27 cellular contexts compared by ENCODE assay signal in genomic region chr12:128459067-128459466, GRCh38.
"Had no signal": no experiment of that assay in that cellular context is flagged by ENCODE, and none has a peak within 500 bp of the region (broad histone marks: within the 10 kb centered on the region; RNA-seq: fewer than 3 reads in every experiment).

No MANE protein-coding gene starts in this region.

- H3K4me3 ChIP-seq: Peyer's patch, SJCRH30 had no signal

- H3K36me3 ChIP-seq: Peyer's patch, SJCRH30 had no signal

- DNase-seq: activated CD4-positive, alpha-beta memory T cell treated with anti-CD3 and anti-CD28 coated beads for 36 hours; activated CD4-positive, alpha-beta T cell treated with anti-CD3 and anti-CD28 coated beads, Interleukin-2, amount 10 ng/mL, durations not matched to agents 7 days and 5 days; activated CD4-positive, CD25-positive, alpha-beta regulatory T cell; activated gamma-delta T cell treated with Interleukin-2 at 50 U/mL for 16 hours; activated naive CD4-positive, alpha-beta T cell treated with anti-CD3 and anti-CD28 coated beads, Interleukin-2, amount 10 ng/mL, durations not matched to agents 7 days and 5 days; activated naive CD8-positive, alpha-beta T cell treated with anti-CD3 and anti-CD28 coated beads for 36 hours; activated T-cell treated with anti-CD3 and anti-CD28 coated beads for 4 hours; activated T-cell treated with anti-CD3 and anti-CD28 coated beads, Interleukin-2, amount 50 U/mL, for 48 hours; anterior cingulate cortex; KG1; NCI-H1048; NCI-H146; NCI-H1930; NCI-H2107; NCI-H2171 treated with DMSO at 0.1 percent for 48 hours; NCI-H345; NCI-H510A; NCI-H526 treated with DMSO at 0.1 percent for 48 hours; NK-92 treated with Interleukin-12 subunit alpha and Interleukin-12 subunit beta, amount 100 ng/mL, for 24 hours; Peyer's patch; Right ventricle myocardium superior; SJCRH30; SK-N-SH; T-helper 1 cell had no signal

- H3K27ac Mint-ChIP-seq: activated CD4-positive, alpha-beta memory T cell treated with anti-CD3 and anti-CD28 coated beads for 36 hours; activated CD4-positive, alpha-beta T cell treated with anti-CD3 and anti-CD28 coated beads, Interleukin-2, amount 10 ng/mL, durations not matched to agents 7 days and 5 days; activated naive CD4-positive, alpha-beta T cell treated with anti-CD3 and anti-CD28 coated beads, Interleukin-2, amount 10 ng/mL, durations not matched to agents 7 days and 5 days; activated naive CD8-positive, alpha-beta T cell treated with anti-CD3 and anti-CD28 coated beads for 36 hours; activated T-helper 2 cell treated with anti-CD3 and anti-CD28 coated beads, Interferon-gamma antibody, Interleukin-2, Interleukin-4, amounts not matched to agents 10 μg/mL and 5 μg/mL and 100 μg/mL, durations not matched to agents 14 hours and 24 hours and 36 hours had no signal

- H3K9me3 Mint-ChIP-seq: activated CD4-positive, alpha-beta T cell treated with anti-CD3 and anti-CD28 coated beads, Interleukin-2, amount 10 ng/mL, durations not matched to agents 7 days and 5 days had no signal

- H3K27me3 ChIP-seq: Peyer's patch, SJCRH30 had no signal

- H3K4me3 Mint-ChIP-seq: activated CD4-positive, alpha-beta memory T cell treated with anti-CD3 and anti-CD28 coated beads for 36 hours; activated CD4-positive, alpha-beta T cell treated with anti-CD3 and anti-CD28 coated beads, Interleukin-2, amount 10 ng/mL, durations not matched to agents 7 days and 5 days; activated naive CD4-positive, alpha-beta T cell treated with anti-CD3 and anti-CD28 coated beads, Interleukin-2, amount 10 ng/mL, durations not matched to agents 7 days and 5 days; activated naive CD8-positive, alpha-beta T cell treated with anti-CD3 and anti-CD28 coated beads for 36 hours had no signal

- H3K27me3 Mint-ChIP-seq: activated CD4-positive, alpha-beta memory T cell treated with anti-CD3 and anti-CD28 coated beads for 36 hours; activated CD4-positive, alpha-beta T cell treated with anti-CD3 and anti-CD28 coated beads, Interleukin-2, amount 10 ng/mL, durations not matched to agents 7 days and 5 days; activated naive CD4-positive, alpha-beta T cell treated with anti-CD3 and anti-CD28 coated beads, Interleukin-2, amount 10 ng/mL, durations not matched to agents 7 days and 5 days; activated naive CD8-positive, alpha-beta T cell treated with anti-CD3 and anti-CD28 coated beads for 36 hours had no signal

- H3K36me3 Mint-ChIP-seq: activated CD4-positive, alpha-beta memory T cell treated with anti-CD3 and anti-CD28 coated beads for 36 hours; activated naive CD4-positive, alpha-beta T cell treated with anti-CD3 and anti-CD28 coated beads, Interleukin-2, amount 10 ng/mL, durations not matched to agents 7 days and 5 days; activated naive CD8-positive, alpha-beta T cell treated with anti-CD3 and anti-CD28 coated beads for 36 hours had no signal

- H3K27ac ChIP-seq: Peyer's patch, RWPE1, SJCRH30, VCaP had no signal

- H3K4me1 ChIP-seq: Peyer's patch, SJCRH30 had no signal

- H3K9me3 ChIP-seq: Peyer's patch, SJCRH30, SK-N-SH had no signal

- H3K9ac ChIP-seq: SK-N-SH had no signal

- H3K4me1 Mint-ChIP-seq: activated CD4-positive, alpha-beta T cell treated with anti-CD3 and anti-CD28 coated beads, Interleukin-2, amount 10 ng/mL, durations not matched to agents 7 days and 5 days; activated naive CD4-positive, alpha-beta T cell treated with anti-CD3 and anti-CD28 coated beads, Interleukin-2, amount 10 ng/mL, durations not matched to agents 7 days and 5 days; activated naive CD8-positive, alpha-beta T cell treated with anti-CD3 and anti-CD28 coated beads for 36 hours had no signal
